Comparison of ENCODE assay signal across 8 cellular contexts in genomic region chr16:30949655-30950515, GRCh38. TPM values are rescaled to one million over a fixed set of nuclear protein-coding genes. Genes with fewer than 3 reads are reported as not detected.
DNase-seq lines count a peak whose midpoint lies in the region; ATAC-seq and TF ChIP-seq lines count a peak whose summit lies in the region.

No MANE protein-coding gene starts in this region.

- peak; percentile 18 for DNase-seq in stimulated activated CD4-positive, alpha-beta T cell treated with anti-CD3 and anti-CD28 coated beads, Interleukin-12 subunit alpha, Interleukin-12 subunit beta, amount 100 ng/mL, for 4 hours
- DNase-seq in stimulated activated CD4-positive, alpha-beta T cell treated with anti-CD3 and anti-CD28 coated beads, Interleukin-2, amount 100 ng/mL, for 48 hours: no peak
- peak; percentile 65 for DNase-seq in NCI-H460 (ENCODE audit: extremely low read depth, low read depth)
- peak; percentile 92 for DNase-seq in glomerular visceral epithelial cell (ENCODE audit: extremely low spot score)
- peak; percentile 91 for DNase-seq in osteoblast (ENCODE audit: insufficient read length, low spot score, missing footprints)
- DNase-seq in activated gamma-delta T cell treated with Interleukin-2 at 50 U/mL for 16 hours: no peak

- H3K36me3 ChIP-seq in osteoblast (ENCODE audit: insufficient read depth, low read length): peaks cover 1% of the 10 kb centered on the region

- H3K4me3 Mint-ChIP-seq in activated T-helper 17 cell treated with anti-CD3 and anti-CD28 coated beads, Interleukin-2, amount 50 U/mL, for 72 hours: peak overlapping the region; percentile 94

- peak overlapping the region; percentile 86 for H3K4me3 ChIP-seq in osteoblast (ENCODE audit: insufficient read depth, low read length)

- H3K27me3 ChIP-seq in osteoblast (ENCODE audit: insufficient read depth, low read length): no peaks in the 10 kb centered on the region

- H3K27ac ChIP-seq in osteoblast (ENCODE audit: low read depth, low read length): peak overlapping the region; percentile 65

- peaks cover 23% of the 10 kb centered on the region for H3K4me1 ChIP-seq in osteoblast (ENCODE audit: insufficient read depth, low read length)

- no peak overlapping the region for H2AFZ ChIP-seq in osteoblast (ENCODE audit: low read length)

- H3K9me3 Mint-ChIP-seq in activated T-helper 17 cell treated with anti-CD3 and anti-CD28 coated beads, Interleukin-2, amount 50 U/mL, for 72 hours: no peaks in the 10 kb centered on the region

- H3K27me3 Mint-ChIP-seq in activated T-helper 17 cell treated with anti-CD3 and anti-CD28 coated beads, Interleukin-2, amount 50 U/mL, for 72 hours: no peaks in the 10 kb centered on the region

- H4K20me1 ChIP-seq in osteoblast (ENCODE audit: insufficient read depth, low read length): peaks cover 19% of the 10 kb centered on the region

- ATAC-seq in HG02623 (IDR thresholded peaks at IDR 0.05; ENCODE audit: unreplicated experiment): peak; percentile 28
- peak; percentile 85 for ATAC-seq in activated T-helper 17 cell treated with anti-CD3 and anti-CD28 coated beads, Interleukin-2, amount 50 U/mL, for 72 hours (replicated peaks)

- H3K27ac Mint-ChIP-seq in activated T-helper 17 cell treated with anti-CD3 and anti-CD28 coated beads, Interleukin-2, amount 50 U/mL, for 72 hours: peak overlapping the region; percentile 92

- TF ChIP-seq CTCF in osteoblast (IDR thresholded peaks at IDR 0.05; ENCODE audit: extremely low read depth, low read depth, low read length): no peak

- H3K4me2 ChIP-seq in osteoblast (ENCODE audit: insufficient read depth, low read length): peak overlapping the region; percentile 92

- peaks cover 8% of the 10 kb centered on the region for H3K79me2 ChIP-seq in osteoblast (ENCODE audit: insufficient read depth, low read length)

- no peaks in the 10 kb centered on the region for H3K9me3 ChIP-seq in osteoblast (ENCODE audit: low read depth, low read length)

- H3K36me3 Mint-ChIP-seq in activated T-helper 17 cell treated with anti-CD3 and anti-CD28 coated beads, Interleukin-2, amount 50 U/mL, for 72 hours (ENCODE audit: low read depth): peaks cover 22% of the 10 kb centered on the region

- H3K4me1 Mint-ChIP-seq in activated T-helper 17 cell treated with anti-CD3 and anti-CD28 coated beads, Interleukin-2, amount 50 U/mL, for 72 hours: peaks cover 5% of the 10 kb centered on the region

RNA-seq across cellular contexts. Expression of gene ORAI3, which starts 1.0 kb away (rescaled TPM):
- 20.1 and 21.9 TPM in 2 replicates for total RNA-seq in NCI-H460 (2014; rRNA removed; shearing (Covaris generic))
- polyA plus RNA-seq in NCI-H460 (2014; cell fraction: nucleus; rRNA removed): 12.5 and 13.1 TPM in 2 replicates
- 10 to 100 TPM; 12.4 to 25.8 TPM for total RNA-seq in activated T-helper 17 cell treated with anti-CD3 and anti-CD28 coated beads, Interleukin-2, amount 50 U/mL, for 72 hours
- 63.3 and 66.0 TPM in 2 replicates for total RNA-seq in osteoblast

RNA-seq across cellular contexts. Expression of gene SETD1A, which starts 7.7 kb away (rescaled TPM):
- 5.0 and 6.8 TPM in 2 replicates for total RNA-seq in NCI-H460 (2014; rRNA removed; shearing (Covaris generic))
- 6.8 and 8.9 TPM in 2 replicates for polyA plus RNA-seq in NCI-H460 (2014; cell fraction: nucleus; rRNA removed)
- 10 to 100 TPM; 27.5 to 33.7 TPM for total RNA-seq in activated T-helper 17 cell treated with anti-CD3 and anti-CD28 coated beads, Interleukin-2, amount 50 U/mL, for 72 hours
- total RNA-seq in osteoblast: 2.2 and 2.9 TPM in 2 replicates

RNA-seq across cellular contexts. Expression of gene FBXL19, which starts 26.5 kb away (rescaled TPM):
- 12.3 and 14.2 TPM in 2 replicates for total RNA-seq in NCI-H460 (2014; rRNA removed; shearing (Covaris generic))
- polyA plus RNA-seq in NCI-H460 (2014; cell fraction: nucleus; rRNA removed): 16.4 and 19.5 TPM in 2 replicates
- total RNA-seq in activated T-helper 17 cell treated with anti-CD3 and anti-CD28 coated beads, Interleukin-2, amount 50 U/mL, for 72 hours: 10 to 100 TPM; 32.2 to 40.7 TPM
- total RNA-seq in osteoblast: 12.7 and 14.5 TPM in 2 replicates

RNA-seq across cellular contexts. Expression of gene HSD3B7, which starts 35.1 kb away (rescaled TPM):
- 16.0 and 17.0 TPM in 2 replicates for total RNA-seq in NCI-H460 (2014; rRNA removed; shearing (Covaris generic))
- 31.0 and 35.9 TPM in 2 replicates for polyA plus RNA-seq in NCI-H460 (2014; cell fraction: nucleus; rRNA removed)
- total RNA-seq in activated T-helper 17 cell treated with anti-CD3 and anti-CD28 coated beads, Interleukin-2, amount 50 U/mL, for 72 hours: 1 to 10 TPM; 8.8 TPM
- 45.6 and 47.7 TPM in 2 replicates for total RNA-seq in osteoblast

RNA-seq across cellular contexts. Expression of gene CTF1, which starts 53.5 kb away (rescaled TPM):
- total RNA-seq in NCI-H460 (2014; rRNA removed; shearing (Covaris generic)): 0.59 and 0.92 TPM in 2 replicates
- 0.32 and 0.65 TPM in 2 replicates for polyA plus RNA-seq in NCI-H460 (2014; cell fraction: nucleus; rRNA removed)
- total RNA-seq in activated T-helper 17 cell treated with anti-CD3 and anti-CD28 coated beads, Interleukin-2, amount 50 U/mL, for 72 hours: under 1 TPM; 0.15 to 0.26 TPM
- total RNA-seq in osteoblast: 2.9 and 3.3 TPM in 2 replicates

Comparison
In these comparisons a context has a peak if more than half of its experiments do, and no peak if none do; other contexts are left out.
1. DNase-seq: peak in stimulated activated CD4-positive, alpha-beta T cell treated with anti-CD3 and anti-CD28 coated beads, Interleukin-12 subunit alpha, Interleukin-12 subunit beta, amount 100 ng/mL, for 4 hours (single experiment), NCI-H460 (single experiment), glomerular visceral epithelial cell (single experiment) and osteoblast (single experiment); none in stimulated activated CD4-positive, alpha-beta T cell treated with anti-CD3 and anti-CD28 coated beads, Interleukin-2, amount 100 ng/mL, for 48 hours (0 of 2) and activated gamma-delta T cell treated with Interleukin-2 at 50 U/mL for 16 hours (single experiment).